ENCODE assay signal across 15 cellular contexts in the genomic region with DNA sequence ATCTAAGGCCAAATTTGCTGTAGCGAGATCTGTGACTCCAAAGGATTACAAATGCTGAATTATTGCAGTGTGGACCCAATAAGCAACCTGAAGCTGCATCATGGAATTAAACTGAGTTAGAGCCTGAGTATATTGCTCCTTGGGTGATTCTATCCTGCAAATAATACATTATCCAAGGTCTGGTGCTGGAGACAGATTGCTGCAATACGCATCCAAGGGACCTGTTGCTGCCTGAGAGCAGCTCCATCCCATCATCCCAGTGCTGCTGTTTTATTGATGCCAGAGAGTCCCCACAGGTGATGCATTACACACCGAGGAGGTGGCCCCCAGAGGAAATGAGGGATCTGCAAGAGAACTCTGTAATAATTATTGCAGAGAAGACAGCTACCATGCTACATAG.
"Had no signal": no experiment of that assay in that cellular context is flagged by ENCODE, and none has a peak within 500 bp of the region (broad histone marks: within the 10 kb centered on the region; RNA-seq: fewer than 3 reads in every experiment).

No MANE protein-coding gene starts in this region.

- ATAC-seq: right lobe of liver; stimulated activated naive CD8-positive, alpha-beta T cell treated with anti-CD3 and anti-CD28 coated beads, Interleukin-15, Interleukin-2, amounts not matched to agents 100 U/mL and 50 U/mL, for 24 hours had no signal

- H3K36me3 ChIP-seq: right lobe of liver, suprapubic skin had no signal

- H3K27me3 ChIP-seq: right lobe of liver had no signal

- DNase-seq: activated CD4-positive, alpha-beta T cell treated with anti-CD3 and anti-CD28 coated beads, Interleukin-2, amount 10 ng/mL, durations not matched to agents 7 days and 5 days; activated CD8-positive, alpha-beta memory T cell treated with anti-CD3 and anti-CD28 coated beads for 24 hours; activated naive CD4-positive, alpha-beta T cell; aorta; erythroblast; kidney; left ventricle myocardium superior; psoas muscle; right lobe of liver; stimulated activated CD4-positive, alpha-beta T cell treated with anti-CD3 and anti-CD28 coated beads, Interleukin-4, amount 100 ng/mL, for 4 hours; stimulated activated CD8-positive, alpha-beta memory T cell treated with anti-CD3 and anti-CD28 coated beads, Interleukin-4, amount 100 ng/mL, for 48 hours; stimulated activated naive CD8-positive, alpha-beta T cell treated with anti-CD3 and anti-CD28 coated beads, Interleukin-15, Interleukin-2, amounts not matched to agents 100 U/mL and 50 U/mL, for 24 hours; SW 1271 had no signal

- H3K27ac ChIP-seq: psoas muscle, right lobe of liver, suprapubic skin had no signal

- H3K4me1 ChIP-seq: right lobe of liver, suprapubic skin had no signal

- H3K4me2 ChIP-seq: smooth muscle cell had no signal

- H3K4me3 ChIP-seq: psoas muscle, right lobe of liver, smooth muscle cell, suprapubic skin had no signal
